8 cellular contexts compared by ENCODE assay signal in genomic region chr20:56468317-56469076, GRCh38. TPM values are rescaled to one million over a fixed set of nuclear protein-coding genes. Genes with fewer than 3 reads are reported as not detected.
DNase-seq lines count a peak whose midpoint lies in the region; ATAC-seq and TF ChIP-seq lines count a peak whose summit lies in the region.

Gene RTF2 (plus strand): TSS chr20:56468627. CDS start chr20:56468698, 71 bp downstream.

- H3K4me1 Mint-ChIP-seq in CD4-positive, CD25-positive, alpha-beta regulatory T cell: peaks cover 12 to 40% (median 23%) of the 10 kb centered on the region in 4 donors
- H3K4me1 Mint-ChIP-seq in activated CD4-positive, alpha-beta memory T cell treated with anti-CD3 and anti-CD28 coated beads for 36 hours (ENCODE audit: low read depth): peaks cover 35% of the 10 kb centered on the region

- H3K9me3 Mint-ChIP-seq in CD4-positive, CD25-positive, alpha-beta regulatory T cell: no peaks in the 10 kb centered on the region
- no peaks in the 10 kb centered on the region for H3K9me3 Mint-ChIP-seq in activated CD4-positive, alpha-beta memory T cell treated with anti-CD3 and anti-CD28 coated beads for 36 hours

- H3K4me1 ChIP-seq in CD4-positive, CD25-positive, alpha-beta regulatory T cell (ENCODE audit: control insufficient read depth, insufficient read depth, low read length, poor library complexity, severe bottlenecking): peaks cover 21% of the 10 kb centered on the region
- peaks cover 0 to 19% (median 3%) of the 10 kb centered on the region in 4 donors for H3K4me1 ChIP-seq in right lobe of liver

- peak within 1 kb of the TSS; percentile 91 for H3K27ac ChIP-seq in CD4-positive, CD25-positive, alpha-beta regulatory T cell (ENCODE audit: insufficient read depth, low read length, poor library complexity, severe bottlenecking)
- H3K27ac ChIP-seq in dorsolateral prefrontal cortex (peak within 1 kb of the TSS in 57 of 59 donors; percentile 35 to 91 (median 80)), right lobe of liver (peak within 1 kb of the TSS; percentile 51 to 77 (median 63))

- H3K4me3 Mint-ChIP-seq in CD4-positive, CD25-positive, alpha-beta regulatory T cell: peak within 1 kb of the TSS; percentile 93 to 99 (median 98)
- H3K4me3 Mint-ChIP-seq in activated CD4-positive, alpha-beta memory T cell treated with anti-CD3 and anti-CD28 coated beads for 36 hours: peak within 1 kb of the TSS; percentile 100

- WGBS in right lobe of liver (ENCODE audit: insufficient coverage, low coverage, low lambda C conversion rate, missing lambda C conversion rate): under 1% methylated on average over 40 of the region's 55 CpGs

- CTCF ChIA-PET in activated CD4-positive, alpha-beta memory T cell treated with anti-CD3 and anti-CD28 coated beads for 36 hours (lab: Charles Lee): interaction anchor here (0.6 to 2.4 kb wide), 3 partner anchors 72 to 82 kb away, joined by 3 to 11 read pairs (median 9); partner anchors contain the start of genes AURKA and CSTF1

- H3K36me3 Mint-ChIP-seq in CD4-positive, CD25-positive, alpha-beta regulatory T cell: peaks cover 11% of the 10 kb centered on the region
- peaks cover 7% of the 10 kb centered on the region for H3K36me3 Mint-ChIP-seq in activated CD4-positive, alpha-beta memory T cell treated with anti-CD3 and anti-CD28 coated beads for 36 hours

- H3K27ac Mint-ChIP-seq in CD4-positive, CD25-positive, alpha-beta regulatory T cell: peak within 1 kb of the TSS; percentile 95 to 100 (median 100)
- H3K27ac Mint-ChIP-seq in activated CD4-positive, alpha-beta memory T cell treated with anti-CD3 and anti-CD28 coated beads for 36 hours: peak within 1 kb of the TSS; percentile 99

- POLR2A ChIA-PET in activated CD4-positive, alpha-beta memory T cell treated with anti-CD3 and anti-CD28 coated beads for 36 hours (lab: Charles Lee): interaction anchor here (1.0 to 2.6 kb wide), 5 partner anchors 15 to 76 kb away, joined by 3 to 14 read pairs (median 5); partner anchors contain the start of genes AURKA, CASS4 and CSTF1

- H3K4me3 ChIP-seq in CD4-positive, CD25-positive, alpha-beta regulatory T cell (ENCODE audit: low read depth, low read length): peak within 1 kb of the TSS; percentile 98
- H3K4me3 ChIP-seq in dorsolateral prefrontal cortex (peak within 1 kb of the TSS; percentile 43 to 99 (median 87)), right lobe of liver (peak within 1 kb of the TSS; percentile 76 to 88 (median 80))

- peak; percentile 93 to 97 (median 96) for DNase-seq in CD4-positive, CD25-positive, alpha-beta regulatory T cell
- DNase-seq in NCI-H82 treated with DMSO at 0.1 percent for 48 hours (lab: John Stamatoyannopoulos, UW; ENCODE audit: unreplicated experiment): peak; percentile 71
- peak; percentile 98 for DNase-seq in activated CD4-positive, alpha-beta memory T cell treated with anti-CD3 and anti-CD28 coated beads for 36 hours
- peak; percentile 89 to 99 (median 93) for DNase-seq in dorsolateral prefrontal cortex
- peak; percentile 95 for DNase-seq in right lobe of liver
- DNase-seq in stimulated activated CD4-positive, alpha-beta T cell treated with anti-CD3 and anti-CD28 coated beads, Interleukin-4, amount 100 ng/mL, for 24 hours: peak; percentile 96

- no peaks in the 10 kb centered on the region for H3K9me3 ChIP-seq in CD4-positive, CD25-positive, alpha-beta regulatory T cell (ENCODE audit: control insufficient read depth in 2 of 2, low read length in 2 of 2)
- H3K9me3 ChIP-seq in right lobe of liver: no peaks in the 10 kb centered on the region

- no peaks in the 10 kb centered on the region for H3K27me3 Mint-ChIP-seq in CD4-positive, CD25-positive, alpha-beta regulatory T cell
- H3K27me3 Mint-ChIP-seq in activated CD4-positive, alpha-beta memory T cell treated with anti-CD3 and anti-CD28 coated beads for 36 hours: no peaks in the 10 kb centered on the region

- TF ChIP-seq CTCF in dorsolateral prefrontal cortex (IDR thresholded peaks at IDR 0.05 in 54 of 56, conservative IDR thresholded peaks at IDR 0.05 in 2 of 56; ENCODE audit: low read depth in 1 of 56, partially characterized antibody in 56 of 56) (peak in 29 of 56 donors; percentile 7 to 55 (median 25)), right lobe of liver (IDR thresholded peaks at IDR 0.05) (no peak)

- intact Hi-C loops in activated CD4-positive, alpha-beta memory T cell treated with anti-CD3 and anti-CD28 coated beads for 36 hours (cut with micrococcal nuclease): loop anchor here (1.0 to 2.0 kb wide), 6 partner anchors 28 to 883 kb away; partner anchors contain the start of genes AURKA, CSTF1, FAM210B and RAE1
- intact Hi-C loops in dorsolateral prefrontal cortex (cut with DNase I): loop anchor here (2.0 to 5.0 kb wide), 2 partner anchors 76 kb away; partner anchors contain the start of genes AURKA (in 2 of the 2) and CSTF1 (in 2 of the 2)
- intact Hi-C loops in right lobe of liver (cut with DNase I): no loop called here

- TF ChIP-seq POLR2A in right lobe of liver (IDR thresholded peaks at IDR 0.05): no peak

- H3K27me3 ChIP-seq in CD4-positive, CD25-positive, alpha-beta regulatory T cell (ENCODE audit: control insufficient read depth, insufficient read depth, low read length): no peaks in the 10 kb centered on the region
- H3K27me3 ChIP-seq in dorsolateral prefrontal cortex (no peaks in the 10 kb centered on the region), right lobe of liver (no peaks in the 10 kb centered on the region)

- peak; percentile 99 for ATAC-seq in CD4-positive, CD25-positive, alpha-beta regulatory T cell (ENCODE audit: low read depth in 2 of 2)
- ATAC-seq in GM19438 (IDR thresholded peaks at IDR 0.05; ENCODE audit: low read depth, unreplicated experiment): peak; percentile 98
- ATAC-seq in HG03571 (IDR thresholded peaks at IDR 0.05; ENCODE audit: unreplicated experiment): peak; percentile 98
- ATAC-seq in right lobe of liver: peak; percentile 99 to 100 (median 100)

- peaks cover 8% of the 10 kb centered on the region for H3K36me3 ChIP-seq in CD4-positive, CD25-positive, alpha-beta regulatory T cell (ENCODE audit: control insufficient read depth, insufficient read depth, low read length)
- H3K36me3 ChIP-seq in right lobe of liver: peaks cover 0 to 8% (median 2%) of the 10 kb centered on the region in 4 donors

RNA-seq across cellular contexts. Expression of gene RTF2, which starts in this region (rescaled TPM):
- 74.3 TPM for total RNA-seq in CD4-positive, CD25-positive, alpha-beta regulatory T cell
- polyA plus RNA-seq in CD4-positive, CD25-positive, alpha-beta regulatory T cell: 100 to 1,000 TPM; 110 to 133 (median 123) TPM
- 10 to 100 TPM; 81.8 to 83.1 TPM for total RNA-seq in activated CD4-positive, alpha-beta memory T cell treated with anti-CD3 and anti-CD28 coated beads for 36 hours
- 100 to 1,000 TPM in 55 of 120 experiments, 10 to 100 TPM in 65; 74.7 to 133 (median 99.7) TPM for total RNA-seq in dorsolateral prefrontal cortex
- 10 to 100 TPM; 29.9 to 40.1 (median 32.6) TPM for total RNA-seq in right lobe of liver

Comparison
In these comparisons a context has a peak if more than half of its experiments do, and no peak if none do; other contexts are left out.
1. Peak in every context shown above with its lines: DNase-seq, ATAC-seq, H3K4me3 ChIP-seq and H3K27ac ChIP-seq.
2. CTCF ChIP-seq: peak in dorsolateral prefrontal cortex (29 of 56); none in right lobe of liver (0 of 4).
3. intact Hi-C loops: an anchor here in activated CD4-positive, alpha-beta memory T cell treated with anti-CD3 and anti-CD28 coated beads for 36 hours (1.0 to 2.0 kb wide) and dorsolateral prefrontal cortex (2.0 to 5.0 kb wide); none called in right lobe of liver.